8 cellular contexts compared by ENCODE assay signal in the genomic region with DNA sequence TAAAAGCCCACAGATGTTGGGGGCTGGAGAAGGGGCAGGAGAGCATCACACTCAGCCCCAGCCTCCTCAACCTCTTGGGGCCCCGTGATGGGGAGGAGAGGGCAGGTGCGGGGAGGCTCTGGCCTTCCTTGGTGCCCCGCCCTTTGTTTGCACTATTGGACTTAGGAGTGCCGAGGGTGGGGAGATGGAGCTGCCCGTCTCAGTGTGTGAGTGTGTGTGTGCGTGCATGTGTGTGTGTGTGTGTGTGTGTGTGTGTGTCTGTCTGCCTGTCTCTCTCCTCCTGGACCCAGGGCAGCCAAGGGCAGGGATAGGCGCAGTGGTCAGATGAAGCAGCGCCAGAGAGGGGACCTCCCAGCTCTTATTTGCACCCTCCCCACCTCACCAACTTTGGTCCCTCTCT. TPM values are rescaled to one million over a fixed set of nuclear protein-coding genes. Genes with fewer than 3 reads are reported as not detected.
DNase-seq lines count a peak whose midpoint lies in the region; ATAC-seq, FAIRE-seq and TF ChIP-seq lines count a peak whose summit lies in the region.
"Not testable (repeated sequence)": the region's sequence is repeated elsewhere in the genome, so short reads cannot be mapped to it uniquely, and the experiment has no call there.

No MANE protein-coding gene starts in this region.

- peak overlapping the region; percentile 86 for H3K27ac Mint-ChIP-seq in activated CD4-positive, alpha-beta T cell treated with anti-CD3 and anti-CD28 coated beads for 36 hours
- H3K27ac Mint-ChIP-seq in activated T-cell treated with anti-CD3 and anti-CD28 coated beads, Interleukin-2, amount 50 U/mL, for 72 hours, result peak overlapping the region; percentile 11
- peak overlapping the region; percentile 78 for H3K27ac Mint-ChIP-seq in activated naive CD8-positive, alpha-beta T cell treated with anti-CD3 and anti-CD28 coated beads, Interleukin-2, amount 10 ng/mL, durations not matched to agents 7 days and 5 days
- H3K27ac Mint-ChIP-seq in stimulated activated naive CD8-positive, alpha-beta T cell treated with anti-CD3 and anti-CD28 coated beads, Interleukin-15, Interleukin-2, amounts not matched to agents 100 ng/mL and 50 ng/mL, for 24 hours, result peak overlapping the region; percentile 86

- H3K27me3 Mint-ChIP-seq in activated CD4-positive, alpha-beta T cell treated with anti-CD3 and anti-CD28 coated beads for 36 hours; activated T-cell treated with anti-CD3 and anti-CD28 coated beads, Interleukin-2, amount 50 U/mL, for 72 hours (ENCODE audit: low read depth); activated naive CD8-positive, alpha-beta T cell treated with anti-CD3 and anti-CD28 coated beads, Interleukin-2, amount 10 ng/mL, durations not matched to agents 7 days and 5 days; stimulated activated naive CD8-positive, alpha-beta T cell treated with anti-CD3 and anti-CD28 coated beads, Interleukin-15, Interleukin-2, amounts not matched to agents 100 ng/mL and 50 ng/mL, for 24 hours: not testable (repeated sequence)

- FAIRE-seq in HepG2 (lab: Jason Lieb, UNC), result not testable (repeated sequence)

- TF ChIP-seq EP300 in HepG2 (IDR thresholded peaks at IDR 0.05; ENCODE audit: low read depth in 2 of 2, low read length in 2 of 2); HepG2 (CRISPR knock-in tag; IDR thresholded peaks at IDR 0.05; ENCODE audit: borderline replicate concordance): not testable (repeated sequence)

- in situ Hi-C loops in HepG2 (cut with HindIII; ENCODE audit: extremely low pct_ligation_motif_present, low pct_unique_long_range_greater_than_20kb), result not testable (repeated sequence)

- not testable (repeated sequence) for H3K9me3 Mint-ChIP-seq in activated CD4-positive, alpha-beta T cell treated with anti-CD3 and anti-CD28 coated beads for 36 hours (ENCODE audit: low read depth); activated T-cell treated with anti-CD3 and anti-CD28 coated beads, Interleukin-2, amount 50 U/mL, for 72 hours; activated naive CD8-positive, alpha-beta T cell treated with anti-CD3 and anti-CD28 coated beads, Interleukin-2, amount 10 ng/mL, durations not matched to agents 7 days and 5 days; stimulated activated naive CD8-positive, alpha-beta T cell treated with anti-CD3 and anti-CD28 coated beads, Interleukin-15, Interleukin-2, amounts not matched to agents 100 ng/mL and 50 ng/mL, for 24 hours

- not testable (repeated sequence) for TF ChIP-seq POLR2A in HepG2 (IDR thresholded peaks at IDR 0.05; ENCODE audit: insufficient read depth in 1 of 2, low read depth in 2 of 2, low read length in 2 of 2)

- intact Hi-C loops in activated CD4-positive, alpha-beta T cell treated with anti-CD3 and anti-CD28 coated beads for 36 hours (cut with DNase I, micrococcal nuclease), result loop anchor here in 1 of 2 experiments (5.0 kb wide), 1 partner anchor 1426 kb away; no protein-coding TSS in a partner anchor
- intact Hi-C loops in HepG2 (cut with micrococcal nuclease; ENCODE audit: unreplicated experiment), result not testable (repeated sequence)

- H3K36me3 Mint-ChIP-seq in activated CD4-positive, alpha-beta T cell treated with anti-CD3 and anti-CD28 coated beads for 36 hours (ENCODE audit: low read depth), result peaks cover 36% of the 10 kb centered on the region
- not testable (repeated sequence) for H3K36me3 Mint-ChIP-seq in activated T-cell treated with anti-CD3 and anti-CD28 coated beads, Interleukin-2, amount 50 U/mL, for 72 hours (ENCODE audit: insufficient read depth in 2 of 2)
- peaks cover 13% of the 10 kb centered on the region for H3K36me3 Mint-ChIP-seq in activated naive CD8-positive, alpha-beta T cell treated with anti-CD3 and anti-CD28 coated beads, Interleukin-2, amount 10 ng/mL, durations not matched to agents 7 days and 5 days
- peaks cover 28% of the 10 kb centered on the region for H3K36me3 Mint-ChIP-seq in stimulated activated naive CD8-positive, alpha-beta T cell treated with anti-CD3 and anti-CD28 coated beads, Interleukin-15, Interleukin-2, amounts not matched to agents 100 ng/mL and 50 ng/mL, for 24 hours (ENCODE audit: low read depth)

- H3K4me1 Mint-ChIP-seq in activated CD4-positive, alpha-beta T cell treated with anti-CD3 and anti-CD28 coated beads for 36 hours, result peaks cover 62% of the 10 kb centered on the region
- H3K4me1 Mint-ChIP-seq in activated T-cell treated with anti-CD3 and anti-CD28 coated beads, Interleukin-2, amount 50 U/mL, for 72 hours (ENCODE audit: low read depth), result peaks cover 69% of the 10 kb centered on the region
- H3K4me1 Mint-ChIP-seq in activated naive CD8-positive, alpha-beta T cell treated with anti-CD3 and anti-CD28 coated beads, Interleukin-2, amount 10 ng/mL, durations not matched to agents 7 days and 5 days, result peaks cover 36% of the 10 kb centered on the region
- H3K4me1 Mint-ChIP-seq in stimulated activated naive CD8-positive, alpha-beta T cell treated with anti-CD3 and anti-CD28 coated beads, Interleukin-15, Interleukin-2, amounts not matched to agents 100 ng/mL and 50 ng/mL, for 24 hours (ENCODE audit: low read depth), result peaks cover 76% of the 10 kb centered on the region

- not testable (repeated sequence) for BruUV-seq in HepG2 (replicated peaks; lab: Mats Ljungman, UMichigan)

- H3K27ac ChIP-seq in BLaER1, result peak overlapping the region; percentile 82
- not testable (repeated sequence) for H3K27ac ChIP-seq in HepG2 (ENCODE audit: extremely low read length, insufficient read depth, low read length)

- not testable (repeated sequence) for H3K4me3 ChIP-seq in BLaER1; HepG2 (replicated peaks in 1 of 3; ENCODE audit: insufficient read depth in 1 of 3, low read depth in 2 of 3, low read length in 3 of 3)

- not testable (repeated sequence) for H3K9ac ChIP-seq in BLaER1; HepG2 (ENCODE audit: insufficient read depth, low read depth, low read length)

- not testable (repeated sequence) for H4K20me1 ChIP-seq in BLaER1; HepG2 (ENCODE audit: insufficient read depth, low read length)

- peaks cover 50% of the 10 kb centered on the region for H3K36me3 ChIP-seq in BLaER1
- peaks cover 19 to 27% of the 10 kb centered on the region in 2 experiments; a peak in 4 of 5 replicates for H3K36me3 ChIP-seq in HepG2 (replicated peaks in 1 of 2; ENCODE audit: control insufficient read depth in 1 of 2, insufficient read depth in 2 of 2, low read length in 2 of 2)

- 65% methylated on average over 8 of the region's 8 CpGs for WGBS in HepG2 (ENCODE audit: low lambda C conversion rate)

- peak overlapping the region; percentile 94 for H3K4me2 ChIP-seq in BLaER1
- H3K4me2 ChIP-seq in HepG2 (ENCODE audit: low read depth, low read length), result not testable (repeated sequence)

- CTCF ChIA-PET in activated CD4-positive, alpha-beta T cell treated with anti-CD3 and anti-CD28 coated beads for 36 hours (lab: Charles Lee), result interaction anchor here (1.2 kb wide), 1 partner anchor 51 kb away, joined by 3 read pairs; no protein-coding TSS in a partner anchor
- CTCF ChIA-PET in HepG2 (lab: Yijun Ruan, JAX; ENCODE audit: low intra/inter-chr PET ratio, low total read pairs), result not testable (repeated sequence)

- H2AFZ ChIP-seq in HepG2 (ENCODE audit: low read length), result not testable (repeated sequence)

- not testable (repeated sequence) for TF ChIP-seq CTCF in HepG2 (CRISPR knock-in tag; IDR thresholded peaks at IDR 0.05)

- peaks cover 92% of the 10 kb centered on the region for H3K4me1 ChIP-seq in BLaER1
- peaks cover 22% of the 10 kb centered on the region for H3K4me1 ChIP-seq in HepG2 (ENCODE audit: insufficient read depth, low read length)

- TF ChIP-seq RAD21 in HepG2 (CRISPR knock-in tag; IDR thresholded peaks at IDR 0.05), result not testable (repeated sequence)

- not testable (repeated sequence) for H3K9me3 ChIP-seq in BLaER1; HepG2 (ENCODE audit: low read length)

- not testable (repeated sequence) for ATAC-seq in activated CD4-positive, alpha-beta T cell treated with anti-CD3 and anti-CD28 coated beads for 36 hours; activated T-cell treated with anti-CD3 and anti-CD28 coated beads, Interleukin-2, amount 50 U/mL, for 72 hours (replicated peaks in 1 of 2); activated naive CD8-positive, alpha-beta T cell treated with anti-CD3 and anti-CD28 coated beads, Interleukin-2, amount 10 ng/mL, durations not matched to agents 7 days and 5 days (ENCODE audit: low read depth); HepG2

- DNase-seq in DMS53 (lab: John Stamatoyannopoulos, UW) (peak; percentile 63), NCI-H2196 treated with DMSO at 0.1 percent for 48 hours (lab: John Stamatoyannopoulos, UW; ENCODE audit: unreplicated experiment) (peak; percentile 13)
- DNase-seq in activated CD4-positive, alpha-beta T cell treated with anti-CD3 and anti-CD28 coated beads for 36 hours; activated T-cell treated with anti-CD3 and anti-CD28 coated beads, Interleukin-2, amount 50 U/mL, for 72 hours; activated naive CD8-positive, alpha-beta T cell treated with anti-CD3 and anti-CD28 coated beads, Interleukin-2, amount 10 ng/mL, durations not matched to agents 7 days and 5 days; HepG2 (ENCODE audit: low spot score): not testable (repeated sequence)

- not testable (repeated sequence) for H3K79me2 ChIP-seq in HepG2 (ENCODE audit: insufficient read depth, low read length)

- not testable (repeated sequence) for H3K27me3 ChIP-seq in BLaER1; HepG2 (ENCODE audit: control insufficient read depth in 1 of 2, insufficient read depth in 2 of 2, low read length in 2 of 2)

- not testable (repeated sequence) for H3K4me3 Mint-ChIP-seq in activated CD4-positive, alpha-beta T cell treated with anti-CD3 and anti-CD28 coated beads for 36 hours; activated naive CD8-positive, alpha-beta T cell treated with anti-CD3 and anti-CD28 coated beads, Interleukin-2, amount 10 ng/mL, durations not matched to agents 7 days and 5 days; stimulated activated naive CD8-positive, alpha-beta T cell treated with anti-CD3 and anti-CD28 coated beads, Interleukin-15, Interleukin-2, amounts not matched to agents 100 ng/mL and 50 ng/mL, for 24 hours
- peak overlapping the region; percentile 8 to 34 for H3K4me3 Mint-ChIP-seq in activated T-cell treated with anti-CD3 and anti-CD28 coated beads, Interleukin-2, amount 50 U/mL, for 72 hours

- POLR2A ChIA-PET in activated CD4-positive, alpha-beta T cell treated with anti-CD3 and anti-CD28 coated beads for 36 hours (lab: Charles Lee), result not testable (repeated sequence)
- POLR2A ChIA-PET in activated naive CD8-positive, alpha-beta T cell treated with anti-CD3 and anti-CD28 coated beads, Interleukin-2, amount 10 ng/mL, durations not matched to agents 7 days and 5 days (lab: Charles Lee), result interaction anchor here (1.1 kb wide), 1 partner anchor 20 kb away, joined by 3 read pairs; no protein-coding TSS in a partner anchor
- POLR2A ChIA-PET in HepG2 (lab: Yijun Ruan, JAX), result interaction anchor here (1.1 to 5.5 kb wide), 4 partner anchors 9 to 52 kb away, joined by 3 to 38 read pairs (median 5); partner anchors contain the start of gene MLLT6

RNA-seq across cellular contexts. Expression of gene CISD3, which starts 4.0 kb away (rescaled TPM):
- total RNA-seq in activated CD4-positive, alpha-beta T cell treated with anti-CD3 and anti-CD28 coated beads for 36 hours, result 10 to 100 TPM; 49.4 to 58.6 TPM
- 10 to 100 TPM; 25.5 to 27.8 TPM for total RNA-seq in activated T-cell treated with anti-CD3 and anti-CD28 coated beads, Interleukin-2, amount 50 U/mL, for 72 hours
- total RNA-seq in activated naive CD8-positive, alpha-beta T cell treated with anti-CD3 and anti-CD28 coated beads, Interleukin-2, amount 10 ng/mL, durations not matched to agents 7 days and 5 days, result 10 to 100 TPM; 30.4 to 37.3 TPM
- total RNA-seq in HepG2 (2016; rRNA removed; fragmentation: Illumina TruSeq; extraction: Trizol), result 34.1 and 42.6 TPM in 2 replicates
- 64.2 and 89.3 TPM in 2 replicates for total RNA-seq in HepG2 (2016; cell fraction: cytosol; rRNA removed; fragmentation: Illumina TruSeq; extraction: Trizol; ENCODE audit: low read depth)
- 38.9 and 39.2 TPM in 2 replicates for total RNA-seq in HepG2 (2016; cell fraction: insoluble cytoplasmic fraction; rRNA removed; fragmentation: Illumina TruSeq; extraction: Trizol)
- total RNA-seq in HepG2 (2016; cell fraction: membrane; rRNA removed; fragmentation: Illumina TruSeq; extraction: Trizol), result 72.8 and 92.2 TPM in 2 replicates
- 12.0 and 15.5 TPM in 2 replicates for total RNA-seq in HepG2 (2016; cell fraction: nucleus; rRNA removed; fragmentation: Illumina TruSeq; extraction: Trizol)
- polyA plus RNA-seq in HepG2 (2011; rRNA removed), result 30.0 and 34.9 TPM in 2 replicates
- polyA plus RNA-seq in HepG2 (2011; cell fraction: cytosol; rRNA removed), result 15.0 and 24.9 TPM in 2 replicates
- 10.7 and 11.5 TPM in 2 replicates for polyA plus RNA-seq in HepG2 (2011; cell fraction: nucleus; rRNA removed)
- 34.2 TPM in 2 replicates for polyA plus RNA-seq in HepG2 (2012)
- polyA plus RNA-seq in HepG2 (2016; cell fraction: cytosol; fragmentation: Illumina TruSeq; extraction: Trizol; ENCODE audit: low read depth), result 183 and 249 TPM in 2 replicates
- polyA plus RNA-seq in HepG2 (2016; cell fraction: insoluble cytoplasmic fraction; fragmentation: Illumina TruSeq; extraction: Trizol; ENCODE audit: low read depth), result 69.7 and 77.8 TPM in 2 replicates
- polyA plus RNA-seq in HepG2 (2016; cell fraction: membrane; fragmentation: Illumina TruSeq; extraction: Trizol; ENCODE audit: low read depth), result 135 and 168 TPM in 2 replicates
- 46.2 and 46.8 TPM in 2 replicates for polyA plus RNA-seq in HepG2 (2016; cell fraction: nucleus; fragmentation: Illumina TruSeq; extraction: Trizol; ENCODE audit: insufficient read depth, low read depth)
- 16.1 and 27.0 TPM in 2 replicates for polyA minus RNA-seq in HepG2 (2011; rRNA and poly(A)+ RNA removed; ENCODE audit: low replicate concordance)
- 7.2 and 7.7 TPM in 2 replicates for polyA minus RNA-seq in HepG2 (2011; cell fraction: cytosol; rRNA and poly(A)+ RNA removed)
- 7.1 and 8.1 TPM in 2 replicates for polyA minus RNA-seq in HepG2 (2011; cell fraction: nucleus; rRNA and poly(A)+ RNA removed)

RNA-seq across cellular contexts. Expression of gene MLLT6, which starts 21.1 kb away (rescaled TPM):
- total RNA-seq in activated CD4-positive, alpha-beta T cell treated with anti-CD3 and anti-CD28 coated beads for 36 hours, result 100 to 1,000 TPM; 168 to 174 TPM
- total RNA-seq in activated T-cell treated with anti-CD3 and anti-CD28 coated beads, Interleukin-2, amount 50 U/mL, for 72 hours, result 100 to 1,000 TPM; 251 to 263 TPM
- 100 to 1,000 TPM; 333 to 343 TPM for total RNA-seq in activated naive CD8-positive, alpha-beta T cell treated with anti-CD3 and anti-CD28 coated beads, Interleukin-2, amount 10 ng/mL, durations not matched to agents 7 days and 5 days
- total RNA-seq in HepG2 (2016; rRNA removed; fragmentation: Illumina TruSeq; extraction: Trizol), result 27.6 and 50.7 TPM in 2 replicates
- 41.1 and 41.6 TPM in 2 replicates for total RNA-seq in HepG2 (2016; cell fraction: cytosol; rRNA removed; fragmentation: Illumina TruSeq; extraction: Trizol; ENCODE audit: low read depth)
- total RNA-seq in HepG2 (2016; cell fraction: insoluble cytoplasmic fraction; rRNA removed; fragmentation: Illumina TruSeq; extraction: Trizol), result 23.9 and 54.9 TPM in 2 replicates
- total RNA-seq in HepG2 (2016; cell fraction: membrane; rRNA removed; fragmentation: Illumina TruSeq; extraction: Trizol), result 44.6 and 48.3 TPM in 2 replicates
- total RNA-seq in HepG2 (2016; cell fraction: nucleus; rRNA removed; fragmentation: Illumina TruSeq; extraction: Trizol), result 51.1 and 58.3 TPM in 2 replicates
- polyA plus RNA-seq in HepG2 (2011; rRNA removed), result 69.5 TPM in 2 replicates
- polyA plus RNA-seq in HepG2 (2011; cell fraction: cytosol; rRNA removed), result 20.9 and 26.0 TPM in 2 replicates
- polyA plus RNA-seq in HepG2 (2011; cell fraction: nucleus; rRNA removed), result 261 and 305 TPM in 2 replicates
- polyA plus RNA-seq in HepG2 (2012), result 56.0 and 70.4 TPM in 2 replicates
- 2.1 and 3.2 TPM in 2 replicates for polyA plus RNA-seq in HepG2 (2016; cell fraction: cytosol; fragmentation: Illumina TruSeq; extraction: Trizol; ENCODE audit: low read depth)
- 25.3 and 28.2 TPM in 2 replicates for polyA plus RNA-seq in HepG2 (2016; cell fraction: insoluble cytoplasmic fraction; fragmentation: Illumina TruSeq; extraction: Trizol; ENCODE audit: low read depth)
- 10.7 and 10.9 TPM in 2 replicates for polyA plus RNA-seq in HepG2 (2016; cell fraction: membrane; fragmentation: Illumina TruSeq; extraction: Trizol; ENCODE audit: low read depth)
- polyA plus RNA-seq in HepG2 (2016; cell fraction: nucleus; fragmentation: Illumina TruSeq; extraction: Trizol; ENCODE audit: insufficient read depth, low read depth), result 142 and 147 TPM in 2 replicates
- polyA minus RNA-seq in HepG2 (2011; rRNA and poly(A)+ RNA removed; ENCODE audit: low replicate concordance), result 89.8 and 99.9 TPM in 2 replicates
- 29.2 and 32.2 TPM in 2 replicates for polyA minus RNA-seq in HepG2 (2011; cell fraction: cytosol; rRNA and poly(A)+ RNA removed)
- polyA minus RNA-seq in HepG2 (2011; cell fraction: nucleus; rRNA and poly(A)+ RNA removed), result 156 and 194 TPM in 2 replicates

RNA-seq across cellular contexts. Expression of gene PCGF2, which starts 22.0 kb away (rescaled TPM):
- total RNA-seq in activated CD4-positive, alpha-beta T cell treated with anti-CD3 and anti-CD28 coated beads for 36 hours, result 1 to 10 TPM; 1.6 to 1.7 TPM
- total RNA-seq in activated T-cell treated with anti-CD3 and anti-CD28 coated beads, Interleukin-2, amount 50 U/mL, for 72 hours, result 1 to 10 TPM; 2.7 to 7.7 TPM
- total RNA-seq in activated naive CD8-positive, alpha-beta T cell treated with anti-CD3 and anti-CD28 coated beads, Interleukin-2, amount 10 ng/mL, durations not matched to agents 7 days and 5 days, result 1 to 10 TPM; 1.8 to 2.0 TPM
- 11.6 and 11.7 TPM in 2 replicates for total RNA-seq in HepG2 (2016; rRNA removed; fragmentation: Illumina TruSeq; extraction: Trizol)
- total RNA-seq in HepG2 (2016; cell fraction: cytosol; rRNA removed; fragmentation: Illumina TruSeq; extraction: Trizol; ENCODE audit: low read depth), result 12.6 and 19.2 TPM in 2 replicates
- total RNA-seq in HepG2 (2016; cell fraction: insoluble cytoplasmic fraction; rRNA removed; fragmentation: Illumina TruSeq; extraction: Trizol), result 8.9 and 11.5 TPM in 2 replicates
- 33.3 and 35.3 TPM in 2 replicates for total RNA-seq in HepG2 (2016; cell fraction: membrane; rRNA removed; fragmentation: Illumina TruSeq; extraction: Trizol)
- 13.3 and 14.9 TPM in 2 replicates for total RNA-seq in HepG2 (2016; cell fraction: nucleus; rRNA removed; fragmentation: Illumina TruSeq; extraction: Trizol)
- 29.4 and 30.6 TPM in 2 replicates for polyA plus RNA-seq in HepG2 (2011; rRNA removed)
- 18.7 and 30.8 TPM in 2 replicates for polyA plus RNA-seq in HepG2 (2011; cell fraction: cytosol; rRNA removed)
- polyA plus RNA-seq in HepG2 (2011; cell fraction: nucleus; rRNA removed), result 53.9 and 68.1 TPM in 2 replicates
- polyA plus RNA-seq in HepG2 (2012), result 32.6 and 40.9 TPM in 2 replicates
- 194 and 224 TPM in 2 replicates for polyA plus RNA-seq in HepG2 (2016; cell fraction: cytosol; fragmentation: Illumina TruSeq; extraction: Trizol; ENCODE audit: low read depth)
- 44.1 and 62.1 TPM in 2 replicates for polyA plus RNA-seq in HepG2 (2016; cell fraction: insoluble cytoplasmic fraction; fragmentation: Illumina TruSeq; extraction: Trizol; ENCODE audit: low read depth)
- polyA plus RNA-seq in HepG2 (2016; cell fraction: membrane; fragmentation: Illumina TruSeq; extraction: Trizol; ENCODE audit: low read depth), result 209 and 253 TPM in 2 replicates
- polyA plus RNA-seq in HepG2 (2016; cell fraction: nucleus; fragmentation: Illumina TruSeq; extraction: Trizol; ENCODE audit: insufficient read depth, low read depth), result 85.1 and 95.0 TPM in 2 replicates
- 11.1 and 38.8 TPM in 2 replicates for polyA minus RNA-seq in HepG2 (2011; rRNA and poly(A)+ RNA removed; ENCODE audit: low replicate concordance)
- polyA minus RNA-seq in HepG2 (2011; cell fraction: cytosol; rRNA and poly(A)+ RNA removed), result 30.5 and 32.4 TPM in 2 replicates
- polyA minus RNA-seq in HepG2 (2011; cell fraction: nucleus; rRNA and poly(A)+ RNA removed), result 13.9 and 14.2 TPM in 2 replicates

RNA-seq across cellular contexts. Expression of gene PSMB3, which starts 26.4 kb away (rescaled TPM):
- total RNA-seq in activated CD4-positive, alpha-beta T cell treated with anti-CD3 and anti-CD28 coated beads for 36 hours, result 100 to 1,000 TPM; 337 to 396 TPM
- total RNA-seq in activated T-cell treated with anti-CD3 and anti-CD28 coated beads, Interleukin-2, amount 50 U/mL, for 72 hours, result 100 to 1,000 TPM; 182 to 190 TPM
- 100 to 1,000 TPM; 182 to 189 TPM for total RNA-seq in activated naive CD8-positive, alpha-beta T cell treated with anti-CD3 and anti-CD28 coated beads, Interleukin-2, amount 10 ng/mL, durations not matched to agents 7 days and 5 days
- 517 and 688 TPM in 2 replicates for total RNA-seq in HepG2 (2016; rRNA removed; fragmentation: Illumina TruSeq; extraction: Trizol)
- total RNA-seq in HepG2 (2016; cell fraction: cytosol; rRNA removed; fragmentation: Illumina TruSeq; extraction: Trizol; ENCODE audit: low read depth), result 265 and 305 TPM in 2 replicates
- 517 and 718 TPM in 2 replicates for total RNA-seq in HepG2 (2016; cell fraction: insoluble cytoplasmic fraction; rRNA removed; fragmentation: Illumina TruSeq; extraction: Trizol)
- total RNA-seq in HepG2 (2016; cell fraction: membrane; rRNA removed; fragmentation: Illumina TruSeq; extraction: Trizol), result 175 and 189 TPM in 2 replicates
- total RNA-seq in HepG2 (2016; cell fraction: nucleus; rRNA removed; fragmentation: Illumina TruSeq; extraction: Trizol), result 146 and 163 TPM in 2 replicates
- 317 and 366 TPM in 2 replicates for polyA plus RNA-seq in HepG2 (2011; rRNA removed)
- polyA plus RNA-seq in HepG2 (2011; cell fraction: cytosol; rRNA removed), result 470 and 640 TPM in 2 replicates
- polyA plus RNA-seq in HepG2 (2011; cell fraction: nucleus; rRNA removed), result 121 and 122 TPM in 2 replicates
- 167 and 213 TPM in 2 replicates for polyA plus RNA-seq in HepG2 (2012)
- polyA plus RNA-seq in HepG2 (2016; cell fraction: cytosol; fragmentation: Illumina TruSeq; extraction: Trizol; ENCODE audit: low read depth), result 206 and 222 TPM in 2 replicates
- polyA plus RNA-seq in HepG2 (2016; cell fraction: insoluble cytoplasmic fraction; fragmentation: Illumina TruSeq; extraction: Trizol; ENCODE audit: low read depth), result 578 and 618 TPM in 2 replicates
- polyA plus RNA-seq in HepG2 (2016; cell fraction: membrane; fragmentation: Illumina TruSeq; extraction: Trizol; ENCODE audit: low read depth), result 134 and 136 TPM in 2 replicates
- 227 and 228 TPM in 2 replicates for polyA plus RNA-seq in HepG2 (2016; cell fraction: nucleus; fragmentation: Illumina TruSeq; extraction: Trizol; ENCODE audit: insufficient read depth, low read depth)
- 383 and 657 TPM in 2 replicates for polyA minus RNA-seq in HepG2 (2011; rRNA and poly(A)+ RNA removed; ENCODE audit: low replicate concordance)
- polyA minus RNA-seq in HepG2 (2011; cell fraction: cytosol; rRNA and poly(A)+ RNA removed), result 84.9 and 103 TPM in 2 replicates
- polyA minus RNA-seq in HepG2 (2011; cell fraction: nucleus; rRNA and poly(A)+ RNA removed), result 32.9 and 35.0 TPM in 2 replicates

RNA-seq across cellular contexts. Expression of gene EPOP, which starts 51.4 kb away (rescaled TPM):
- total RNA-seq in activated CD4-positive, alpha-beta T cell treated with anti-CD3 and anti-CD28 coated beads for 36 hours, result 10 to 100 TPM; 31.8 to 37.3 TPM
- 10 to 100 TPM; 30.3 to 37.4 TPM for total RNA-seq in activated T-cell treated with anti-CD3 and anti-CD28 coated beads, Interleukin-2, amount 50 U/mL, for 72 hours
- 1 to 10 TPM; 7.2 TPM for total RNA-seq in activated naive CD8-positive, alpha-beta T cell treated with anti-CD3 and anti-CD28 coated beads, Interleukin-2, amount 10 ng/mL, durations not matched to agents 7 days and 5 days
- total RNA-seq in HepG2 (2016; rRNA removed; fragmentation: Illumina TruSeq; extraction: Trizol), result 29.0 and 37.8 TPM in 2 replicates
- total RNA-seq in HepG2 (2016; cell fraction: cytosol; rRNA removed; fragmentation: Illumina TruSeq; extraction: Trizol; ENCODE audit: low read depth), result 20.7 and 21.2 TPM in 2 replicates
- 22.9 and 36.8 TPM in 2 replicates for total RNA-seq in HepG2 (2016; cell fraction: insoluble cytoplasmic fraction; rRNA removed; fragmentation: Illumina TruSeq; extraction: Trizol)
- 65.8 and 69.1 TPM in 2 replicates for total RNA-seq in HepG2 (2016; cell fraction: membrane; rRNA removed; fragmentation: Illumina TruSeq; extraction: Trizol)
- 17.6 and 17.8 TPM in 2 replicates for total RNA-seq in HepG2 (2016; cell fraction: nucleus; rRNA removed; fragmentation: Illumina TruSeq; extraction: Trizol)
- polyA plus RNA-seq in HepG2 (2011; rRNA removed), result 13.9 and 14.7 TPM in 2 replicates
- 14.1 and 17.0 TPM in 2 replicates for polyA plus RNA-seq in HepG2 (2011; cell fraction: cytosol; rRNA removed)
- polyA plus RNA-seq in HepG2 (2011; cell fraction: nucleus; rRNA removed), result 10.9 and 12.1 TPM in 2 replicates
- 17.9 and 19.9 TPM in 2 replicates for polyA plus RNA-seq in HepG2 (2012)
- polyA plus RNA-seq in HepG2 (2016; cell fraction: cytosol; fragmentation: Illumina TruSeq; extraction: Trizol; ENCODE audit: low read depth), result 26.4 and 26.9 TPM in 2 replicates
- polyA plus RNA-seq in HepG2 (2016; cell fraction: insoluble cytoplasmic fraction; fragmentation: Illumina TruSeq; extraction: Trizol; ENCODE audit: low read depth), result 46.7 and 55.1 TPM in 2 replicates
- polyA plus RNA-seq in HepG2 (2016; cell fraction: membrane; fragmentation: Illumina TruSeq; extraction: Trizol; ENCODE audit: low read depth), result 71.4 and 76.4 TPM in 2 replicates
- 43.8 and 45.7 TPM in 2 replicates for polyA plus RNA-seq in HepG2 (2016; cell fraction: nucleus; fragmentation: Illumina TruSeq; extraction: Trizol; ENCODE audit: insufficient read depth, low read depth)
- 4.2 and 17.4 TPM in 2 replicates for polyA minus RNA-seq in HepG2 (2011; rRNA and poly(A)+ RNA removed; ENCODE audit: low replicate concordance)
- polyA minus RNA-seq in HepG2 (2011; cell fraction: cytosol; rRNA and poly(A)+ RNA removed), result 14.9 and 17.2 TPM in 2 replicates
- 5.9 and 6.3 TPM in 2 replicates for polyA minus RNA-seq in HepG2 (2011; cell fraction: nucleus; rRNA and poly(A)+ RNA removed)

Comparison
In these comparisons a context has a peak if more than half of its experiments do, and no peak if none do; other contexts are left out.
1. H3K27ac Mint-ChIP-seq: peak in every context shown above with its lines; median percentile 86 in activated CD4-positive, alpha-beta T cell treated with anti-CD3 and anti-CD28 coated beads for 36 hours; 86 in stimulated activated naive CD8-positive, alpha-beta T cell treated with anti-CD3 and anti-CD28 coated beads, Interleukin-15, Interleukin-2, amounts not matched to agents 100 ng/mL and 50 ng/mL, for 24 hours; 78 in activated naive CD8-positive, alpha-beta T cell treated with anti-CD3 and anti-CD28 coated beads, Interleukin-2, amount 10 ng/mL, durations not matched to agents 7 days and 5 days; 11 in activated T-cell treated with anti-CD3 and anti-CD28 coated beads, Interleukin-2, amount 50 U/mL, for 72 hours.